In the genomic region with DNA sequence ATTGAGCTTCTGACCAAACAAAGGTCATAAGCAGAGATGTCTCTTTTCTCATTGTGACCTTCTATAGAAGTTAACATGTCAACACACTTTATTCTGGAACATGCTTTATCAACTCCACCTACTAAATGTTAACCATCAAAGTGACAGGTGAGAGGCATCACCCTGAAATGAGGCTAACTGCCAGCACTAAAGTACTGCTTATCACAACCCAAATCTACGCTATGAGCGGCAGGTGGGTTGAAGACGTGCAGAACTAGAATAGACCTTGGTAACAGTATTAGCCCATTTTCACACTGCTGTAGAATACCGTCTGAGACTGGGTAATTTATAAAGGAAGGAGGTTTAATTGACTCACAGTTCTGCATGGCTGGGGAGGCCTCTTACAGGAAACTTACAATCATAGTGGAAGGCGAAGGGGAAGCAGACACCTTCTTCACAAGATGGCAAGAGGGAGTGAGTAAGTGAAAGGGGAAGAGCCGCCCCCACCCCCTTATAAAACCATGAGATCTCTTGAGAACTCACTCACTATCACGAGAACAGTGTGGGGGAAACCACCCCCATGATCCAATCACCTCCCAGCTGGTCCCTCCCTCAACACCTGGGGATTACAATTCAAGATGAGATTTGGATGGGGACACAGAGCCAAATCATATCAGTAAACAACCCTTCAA, we compare ENCODE assay signal across 11 cellular contexts.
DNase-seq lines count a peak whose midpoint lies in the region; ATAC-seq lines count a peak whose summit lies in the region.
"Had no signal": no experiment of that assay in that cellular context is flagged by ENCODE, and none has a peak within 500 bp of the region (broad histone marks: within the 10 kb centered on the region; RNA-seq: fewer than 3 reads in every experiment).

No MANE protein-coding gene starts in this region.

- no peaks in the 10 kb centered on the region for H3K27me3 Mint-ChIP-seq in activated T-cell treated with anti-CD3 and anti-CD28 coated beads, Interleukin-2, amount 50 U/mL, for 4 hours (ENCODE audit: low read depth)
- H3K27me3 Mint-ChIP-seq: CD4-positive, CD25-positive, alpha-beta regulatory T cell had no signal

- H3K4me3 Mint-ChIP-seq in activated T-cell treated with anti-CD3 and anti-CD28 coated beads, Interleukin-2, amount 50 U/mL, for 4 hours = no peak overlapping the region
- H3K4me3 Mint-ChIP-seq: CD4-positive, CD25-positive, alpha-beta regulatory T cell had no signal

- no peaks in the 10 kb centered on the region for H3K9me3 Mint-ChIP-seq in activated T-cell treated with anti-CD3 and anti-CD28 coated beads, Interleukin-2, amount 50 U/mL, for 4 hours
- H3K9me3 Mint-ChIP-seq: CD4-positive, CD25-positive, alpha-beta regulatory T cell had no signal

- H3K4me1 Mint-ChIP-seq in activated T-cell treated with anti-CD3 and anti-CD28 coated beads, Interleukin-2, amount 50 U/mL, for 4 hours (ENCODE audit: low read depth) = no peaks in the 10 kb centered on the region
- H3K4me1 Mint-ChIP-seq: CD4-positive, CD25-positive, alpha-beta regulatory T cell had no signal

- DNase-seq in NCI-H748 (lab: John Stamatoyannopoulos, UW; ENCODE audit: unreplicated experiment) (peak; percentile 25), NCI-H748 treated with DMSO at 0.1 percent for 48 hours (lab: John Stamatoyannopoulos, UW) (no peak), head of caudate nucleus (peak in 23 of 42 donors; percentile 8 to 76 (median 35)), DMS79 treated with DMSO at 0.1 percent for 48 hours (lab: John Stamatoyannopoulos, UW) (no peak)
- DNase-seq in activated T-cell treated with anti-CD3 and anti-CD28 coated beads, Interleukin-2, amount 50 U/mL, for 4 hours = no peak
- DNase-seq in activated T-cell treated with anti-CD3 and anti-CD28 coated beads, Interleukin-2, amount 50 U/mL, for 1 hour = no peak
- DNase-seq: ACHN; CD4-positive, CD25-positive, alpha-beta regulatory T cell; IMR-90 had no signal

- intact Hi-C loops in head of caudate nucleus (cut with DNase I) = no loop called here

- no peaks in the 10 kb centered on the region for H3K36me3 Mint-ChIP-seq in activated T-cell treated with anti-CD3 and anti-CD28 coated beads, Interleukin-2, amount 50 U/mL, for 4 hours (ENCODE audit: insufficient read depth)
- H3K36me3 Mint-ChIP-seq: CD4-positive, CD25-positive, alpha-beta regulatory T cell had no signal

- ATAC-seq in activated T-cell treated with anti-CD3 and anti-CD28 coated beads, Interleukin-2, amount 50 U/mL, for 4 hours = peak; percentile 18 to 25
- no peak for ATAC-seq in HG02623 (IDR thresholded peaks at IDR 0.05; ENCODE audit: unreplicated experiment)
- ATAC-seq: HCT116 had no signal

Comparison
In these comparisons a context has a peak if more than half of its experiments do, and no peak if none do; other contexts are left out.
1. DNase-seq: peak in NCI-H748 (single experiment) and head of caudate nucleus (23 of 42); none in NCI-H748 treated with DMSO at 0.1 percent for 48 hours (single experiment), activated T-cell treated with anti-CD3 and anti-CD28 coated beads, Interleukin-2, amount 50 U/mL, for 4 hours (single experiment), activated T-cell treated with anti-CD3 and anti-CD28 coated beads, Interleukin-2, amount 50 U/mL, for 1 hour (single experiment) and DMS79 treated with DMSO at 0.1 percent for 48 hours (single experiment).